14 cellular contexts compared by ENCODE assay signal in the genomic region with DNA sequence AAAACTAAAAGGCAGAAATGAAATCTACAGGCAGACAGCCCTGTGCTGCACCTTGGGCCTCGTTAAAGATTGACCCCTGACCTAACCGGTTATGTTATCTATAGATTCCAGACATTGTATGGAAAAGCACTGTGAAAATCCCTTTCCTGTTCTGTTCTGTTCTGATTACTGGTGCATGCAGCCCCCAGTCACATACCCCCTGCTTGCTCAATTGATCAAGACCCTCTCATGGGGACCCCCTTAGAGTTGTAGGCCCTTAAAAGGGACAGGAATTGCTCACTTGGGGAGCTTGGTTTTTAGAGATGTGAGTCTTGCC. TPM values are rescaled to one million over a fixed set of nuclear protein-coding genes. Genes with fewer than 3 reads are reported as not detected.
A peak's percentile ranks its signal among the peaks of the same experiment; 100 is the strongest.
DNase-seq lines count a peak whose midpoint lies in the region; ATAC-seq, FAIRE-seq and TF ChIP-seq lines count a peak whose summit lies in the region.
"Not testable (repeated sequence)": the region's sequence is repeated elsewhere in the genome, so short reads cannot be mapped to it uniquely, and the experiment has no call there.
"Had no signal": no experiment of that assay in that cellular context is flagged by ENCODE, and none has a peak within 500 bp of the region (broad histone marks: within the 10 kb centered on the region; RNA-seq: fewer than 3 reads in every experiment).

No MANE protein-coding gene starts in this region.

- TF ChIP-seq RAD21 in GM12878 (IDR thresholded peaks at IDR 0.05; ENCODE audit: insufficient read depth, low read depth, low read length): not testable (repeated sequence)

- BruUV-seq in GM12878 (replicated peaks; lab: Mats Ljungman, UMichigan): not testable (repeated sequence)

- H3K27me3 ChIP-seq in GM12878 (replicated peaks in 1 of 2; ENCODE audit: control insufficient read depth in 2 of 2, insufficient read depth in 2 of 2, low read length in 1 of 2); gastroesophageal sphincter; neutrophil; suprapubic skin: not testable (repeated sequence)

- H3K9me3 ChIP-seq in GM12878 (replicated peaks; ENCODE audit: control insufficient read depth, insufficient read depth, low read length); gastroesophageal sphincter; neutrophil; suprapubic skin: not testable (repeated sequence)

- H3K4me1 ChIP-seq in GM12878 (ENCODE audit: control insufficient read depth, insufficient read depth, low read length) (peaks cover 16% of the 10 kb centered on the region), neutrophil (ENCODE audit: control insufficient read depth in 1 of 2, insufficient read depth in 1 of 2, low read depth in 1 of 2, low read length in 1 of 2) (peaks cover 48% of the 10 kb centered on the region in 2 experiments)
- H3K4me1 ChIP-seq in gastroesophageal sphincter, suprapubic skin: not testable (repeated sequence)

- SMC1A ChIA-PET in GM12878 (lab: Charles Lee; ENCODE audit: uncharacterized antibody, unreplicated experiment): interaction anchor here (1.2 to 8.2 kb wide), 3 partner anchors 10 to 66 kb away, joined by 3 to 85 read pairs (median 14); no protein-coding TSS in a partner anchor

- not testable (repeated sequence) for TF ChIP-seq POLR2A in GM12878 (IDR thresholded peaks at IDR 0.05; ENCODE audit: low read depth, low read length); gastroesophageal sphincter (IDR thresholded peaks at IDR 0.05); suprapubic skin (IDR thresholded peaks at IDR 0.05)

- FAIRE-seq in GM12878 (lab: Jason Lieb, UNC): not testable (repeated sequence)

- H2AFZ ChIP-seq in GM12878 (ENCODE audit: control insufficient read depth, low read depth, low read length): not testable (repeated sequence)

- intact Hi-C loops in CD14-positive monocyte (cut with micrococcal nuclease): loop anchor here in 1 of 2 donors (10.0 kb wide), 1 partner anchor 59 kb away; a partner anchor contains a TSS
- intact Hi-C loops in GM12878 (cut with micrococcal nuclease; ENCODE audit: unreplicated experiment): loop anchor here (1.0 kb wide), 1 partner anchor 9 kb away; no protein-coding TSS in a partner anchor

- peak overlapping the region; percentile 39 to 51 for H3K4me3 Mint-ChIP-seq in CD14-positive monocyte

- H3K79me2 ChIP-seq in GM12878 (ENCODE audit: control insufficient read depth, insufficient read depth, low read length): not testable (repeated sequence)

- in situ Hi-C loops in GM12878 (cut with MboI): loop anchor here (10.0 kb wide), 1 partner anchor 631 kb away; no protein-coding TSS in a partner anchor

- DNase-seq in CD14-positive monocyte (ENCODE audit: low spot score); GM12878 (ENCODE audit: low read depth, low spot score); suprapubic skin (ENCODE audit: low spot score in 2 of 2): not testable (repeated sequence)
- DNase-seq in OCI-M1 (lab: John Stamatoyannopoulos, UW): peak; percentile 57

- WGBS in GM12878 (ENCODE audit: insufficient coverage, insufficient replicate concordance, low lambda C conversion rate, missing lambda C conversion rate): 12% methylated on average over 2 of the region's 2 CpGs
- 17 to 71% methylated on average over 1 to 2 of the region's 2 CpGs for WGBS in gastroesophageal sphincter (ENCODE audit: low coverage in 1 of 2), 2 donors
- 70% methylated on average over 2 of the region's 2 CpGs for WGBS in suprapubic skin

- H3K36me3 ChIP-seq in GM12878 (ENCODE audit: control insufficient read depth in 2 of 2, insufficient read depth in 2 of 2, low read length in 1 of 2); gastroesophageal sphincter; neutrophil; suprapubic skin: not testable (repeated sequence)

- peaks cover 14 to 22% of the 10 kb centered on the region in 2 donors for H3K36me3 Mint-ChIP-seq in CD14-positive monocyte

- not testable (repeated sequence) for H3K9me3 Mint-ChIP-seq in CD14-positive monocyte

- not testable (repeated sequence) for H3K27ac ChIP-seq in GM12878 (ENCODE audit: control insufficient read depth, insufficient read depth)
- H3K27ac ChIP-seq in gastroesophageal sphincter (peak overlapping the region in 3 of 4 donors; percentile 13 to 24 (median 14)), neutrophil (peak overlapping the region; percentile 79), suprapubic skin (peak overlapping the region; percentile 45)

- TF ChIP-seq CTCF in CD14-positive monocyte (IDR thresholded peaks at IDR 0.05); GM12878 (IDR thresholded peaks at IDR 0.05 in 2 of 3, conservative IDR thresholded peaks at IDR 0.05 in 1 of 3; ENCODE audit: control insufficient read depth in 2 of 3, extremely low read depth in 1 of 3, insufficient read depth in 1 of 3, low read depth in 3 of 3, low read length in 3 of 3); gastroesophageal sphincter (IDR thresholded peaks at IDR 0.05); neutrophil (IDR thresholded peaks at IDR 0.05); suprapubic skin (IDR thresholded peaks at IDR 0.05): not testable (repeated sequence)

- H3K27ac Mint-ChIP-seq in CD14-positive monocyte: peak overlapping the region; percentile 91 to 98 (median 96)

- not testable (repeated sequence) for H3K27me3 Mint-ChIP-seq in CD14-positive monocyte (ENCODE audit: low read depth in 3 of 3)

- not testable (repeated sequence) for H4K20me1 ChIP-seq in GM12878 (ENCODE audit: control insufficient read depth, insufficient read depth)

- CTCF ChIA-PET in GM12878 (lab: Yijun Ruan, JAX): interaction anchor here (0.7 to 4.8 kb wide), 2 partner anchors 66 to 135 kb away, joined by 3 to 22 read pairs; no protein-coding TSS in a partner anchor

- not testable (repeated sequence) for H3K4me3 ChIP-seq in GM12878; gastroesophageal sphincter; neutrophil (ENCODE audit: low read depth in 1 of 2, low read length in 1 of 2); suprapubic skin

- H3K4me1 Mint-ChIP-seq in CD14-positive monocyte: peaks cover 76% of the 10 kb centered on the region

- POLR2A ChIA-PET in GM12878 (lab: Charles Lee): interaction anchor here (1.0 to 1.9 kb wide), 2 partner anchors 9 to 10 kb away, joined by 5 read pairs; no protein-coding TSS in a partner anchor

- H3K4me2 ChIP-seq in GM12878 (ENCODE audit: control insufficient read depth, insufficient read depth): not testable (repeated sequence)

- TF ChIP-seq EP300 in GM12878 (IDR thresholded peaks at IDR 0.05; ENCODE audit: borderline replicate concordance in 1 of 2, control insufficient read depth in 1 of 2, low read depth in 2 of 2, low read length in 2 of 2); gastroesophageal sphincter (IDR thresholded peaks at IDR 0.05); suprapubic skin (IDR thresholded peaks at IDR 0.05): not testable (repeated sequence)

- not testable (repeated sequence) for H3K9ac ChIP-seq in GM12878 (ENCODE audit: control insufficient read depth, insufficient read depth, low read length)

- RAD21 ChIA-PET in GM12878 (lab: Charles Lee; ENCODE audit: unreplicated experiment): interaction anchor here (0.6 to 3.9 kb wide), 4 partner anchors 8 to 66 kb away, joined by 3 to 20 read pairs (median 6); no protein-coding TSS in a partner anchor

- ATAC-seq in HG02885 (IDR thresholded peaks at IDR 0.05; ENCODE audit: poor library complexity, unreplicated experiment): peak; percentile 47
- ATAC-seq in GM12878, gastroesophageal sphincter: not testable (repeated sequence)

RNA-seq across cellular contexts. Expression of a gene that starts 2.6 kb away (rescaled TPM):
- 1,000 to 10,000 TPM; 2,353 to 3,009 TPM for polyA plus RNA-seq in CD14-positive monocyte
- total RNA-seq in GM12878 (2013; cell fraction: nucleolus; rRNA removed): 5.3 and 6.1 TPM in 2 replicates
- 6.0 and 8.0 TPM in 2 replicates for total RNA-seq in GM12878 (2014; rRNA removed)
- total RNA-seq in GM12878 (2014; rRNA removed; fragmentation: Illumina TruSeq; extraction: Trizol): 9.6 and 10.1 TPM in 2 replicates
- 4.5 and 7.1 TPM in 2 replicates for total RNA-seq in GM12878 (2021)
- 0.93 TPM for polyA plus RNA-seq in GM12878 (2011; ENCODE audit: low read depth)
- polyA plus RNA-seq in GM12878 (2011; rRNA removed): 30.7 and 31.9 TPM in 2 replicates
- polyA plus RNA-seq in GM12878 (2011; cell fraction: cytosol; rRNA removed): 12.5 and 12.7 TPM in 2 replicates
- polyA plus RNA-seq in GM12878 (2011; cell fraction: nucleus; rRNA removed): 18.5 and 29.2 TPM in 2 replicates
- 0.20 and 0.93 TPM in 2 replicates for polyA plus RNA-seq in GM12878 (2012)
- 13.8 and 27.4 TPM in 2 replicates for polyA plus RNA-seq in GM12878 (2014; fragmentation: Illumina TruSeq; extraction: Trizol)
- 10 to 100 TPM; 12.2 to 12.5 TPM for polyA plus RNA-seq in GM12878 (2014; fragmentation: Nextera tagmentation; extraction: Ambion mirVana)
- 6.5 and 8.0 TPM in 2 replicates for polyA plus RNA-seq in GM12878 (2014; rRNA removed)
- 1 to 10 TPM in 1 of 2 experiments, under 1 TPM in 1; 0.75 to 1.5 TPM for polyA plus RNA-seq in GM12878 (2016; fragmentation: Nextera tagmentation; extraction: Ambion mirVana)
- polyA minus RNA-seq in GM12878 (2011; rRNA and poly(A)+ RNA removed): 12.5 and 14.0 TPM in 2 replicates
- 3.5 and 4.9 TPM in 2 replicates for polyA minus RNA-seq in GM12878 (2011; cell fraction: cytosol; rRNA and poly(A)+ RNA removed)
- polyA minus RNA-seq in GM12878 (2011; cell fraction: nucleus; rRNA and poly(A)+ RNA removed): 7.7 and 11.9 TPM in 2 replicates
- 100 to 1,000 TPM in 2 of 4 donors, 10 to 100 TPM in 2; 27.5 to 137 (median 74.3) TPM for total RNA-seq in gastroesophageal sphincter
- total RNA-seq in suprapubic skin: 10 to 100 TPM in 2 of 4 donors, 1 to 10 TPM in 2; 6.9 to 13.4 (median 9.2) TPM
- total RNA-seq: Calu3, Daoy, GM23338, H7, HT1080 had no signal
- polyA plus RNA-seq: GM23338 had no signal

RNA-seq across cellular contexts. Expression of a gene that starts 57.5 kb away (rescaled TPM):
- 1 to 10 TPM in 1 of 2 donors, under 1 TPM in 1; 1.00 to 1.1 TPM for polyA plus RNA-seq in CD14-positive monocyte
- total RNA-seq in GM12878 (2013; cell fraction: nucleolus; rRNA removed): 0.50 TPM in 1 of 2 replicates, not detected in the other
- 0.38 and 0.45 TPM in 2 replicates for total RNA-seq in GM12878 (2014; rRNA removed)
- 0.46 and 0.54 TPM in 2 replicates for total RNA-seq in GM12878 (2014; rRNA removed; fragmentation: Illumina TruSeq; extraction: Trizol)
- total RNA-seq in GM12878 (2021): 0.72 and 0.92 TPM in 2 replicates
- not detected for polyA plus RNA-seq in GM12878 (2011; ENCODE audit: low read depth)
- not detected in 2 replicates for polyA plus RNA-seq in GM12878 (2011; rRNA removed)
- not detected in 2 replicates for polyA plus RNA-seq in GM12878 (2011; cell fraction: cytosol; rRNA removed)
- 0.33 and 0.72 TPM in 2 replicates for polyA plus RNA-seq in GM12878 (2011; cell fraction: nucleus; rRNA removed)
- polyA plus RNA-seq in GM12878 (2012): 0.13 TPM in 1 of 2 replicates, not detected in the other
- polyA plus RNA-seq in GM12878 (2014; fragmentation: Illumina TruSeq; extraction: Trizol): 0.06 TPM in 1 of 2 replicates, not detected in the other
- under 1 TPM; 0.22 to 0.45 TPM for polyA plus RNA-seq in GM12878 (2014; fragmentation: Nextera tagmentation; extraction: Ambion mirVana)
- 0.73 and 0.81 TPM in 2 replicates for polyA plus RNA-seq in GM12878 (2014; rRNA removed)
- not detected for polyA plus RNA-seq in GM12878 (2016; fragmentation: Nextera tagmentation; extraction: Ambion mirVana)
- polyA minus RNA-seq in GM12878 (2011; rRNA and poly(A)+ RNA removed): not detected in 2 replicates
- not detected in 2 replicates for polyA minus RNA-seq in GM12878 (2011; cell fraction: cytosol; rRNA and poly(A)+ RNA removed)
- 0.24 and 0.48 TPM in 2 replicates for polyA minus RNA-seq in GM12878 (2011; cell fraction: nucleus; rRNA and poly(A)+ RNA removed)
- total RNA-seq in gastroesophageal sphincter: 1 to 10 TPM in 3 of 4 donors, not detected in 1; 3.0 to 8.2 (median 3.9) TPM
- 1 to 10 TPM in 1 of 4 donors, under 1 TPM in 2, not detected in 1; 0.60 to 5.1 (median 0.98) TPM for total RNA-seq in suprapubic skin
- total RNA-seq: Calu3, Daoy, GM23338, H7, HT1080 had no signal
- polyA plus RNA-seq: CD4-positive, CD25-positive, alpha-beta regulatory T cell; GM23338; IgD-negative memory B cell had no signal
